Comparison of ENCODE assay signal across 1 cellular context in genomic region chr13:96034662-96035061, GRCh38.
TF ChIP-seq lines count a peak whose summit lies in the region.

No MANE protein-coding gene starts in this region.

TF ChIP-seq in H1, 55 proteins besides CTCF, POLR2A, EP300 and RAD21 (continued from another document):
- TF ChIP-seq CREB1 (IDR thresholded peaks at IDR 0.05) (no peak), EZH2 (IDR thresholded peaks at IDR 0.05; ENCODE audit: low read depth, low read length, severe bottlenecking) (no peak), ATF3 (IDR thresholded peaks at IDR 0.05; ENCODE audit: insufficient read depth, low read depth, low read length) (no peak), EGR1 (IDR thresholded peaks at IDR 0.05; ENCODE audit: borderline replicate concordance, low read depth, low read length) (no peak)
- TF ChIP-seq, protein P1, sequence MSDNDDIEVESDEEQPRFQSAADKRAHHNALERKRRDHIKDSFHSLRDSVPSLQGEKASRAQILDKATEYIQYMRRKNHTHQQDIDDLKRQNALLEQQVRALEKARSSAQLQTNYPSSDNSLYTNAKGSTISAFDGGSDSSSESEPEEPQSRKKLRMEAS (IDR thresholded peaks at IDR 0.05), result no peak
